ENCODE assay signal across 21 cellular contexts in genomic region chr2:16218161-16218560, GRCh38.
A peak's percentile ranks its signal among the peaks of the same experiment; 100 is the strongest.
DNase-seq lines count a peak whose midpoint lies in the region; TF ChIP-seq lines count a peak whose summit lies in the region.
"Had no signal": no experiment of that assay in that cellular context is flagged by ENCODE, and none has a peak within 500 bp of the region (broad histone marks: within the 10 kb centered on the region; RNA-seq: fewer than 3 reads in every experiment).

No MANE protein-coding gene starts in this region.

- no peak for TF ChIP-seq CTCF in BE2C (IDR thresholded peaks at IDR 0.05; ENCODE audit: low read depth, low read length)
- no peak for TF ChIP-seq CTCF in KMS-11 (conservative IDR thresholded peaks at IDR 0.05; ENCODE audit: low read depth, low read length)

- H3K4me1 ChIP-seq in BE2C (peaks cover 17% of the 10 kb centered on the region), KMS-11 (ENCODE audit: low read depth, poor library complexity, severe bottlenecking) (peaks cover 7% of the 10 kb centered on the region)
- H3K4me1 ChIP-seq: A549; BLaER1; BLaER1 treated with 17β-estradiol and CSF1 and Interleukin-3, amounts not matched to agents 10 nM and 100 nM; Caco-2 had no signal

- H4K20me1 ChIP-seq in KMS-11 (ENCODE audit: insufficient read depth) = no peaks in the 10 kb centered on the region
- H4K20me1 ChIP-seq: BLaER1; BLaER1 treated with 17β-estradiol and CSF1 and Interleukin-3, amounts not matched to agents 10 nM and 100 nM had no signal

- H3K36me3 ChIP-seq in BE2C (no peaks in the 10 kb centered on the region), KMS-11 (ENCODE audit: insufficient read depth) (no peaks in the 10 kb centered on the region)
- H3K36me3 ChIP-seq: BLaER1; BLaER1 treated with 17β-estradiol and CSF1 and Interleukin-3, amounts not matched to agents 10 nM and 100 nM had no signal

- H3K9ac ChIP-seq in KMS-11 = no peak overlapping the region
- H3K9ac ChIP-seq: BLaER1; BLaER1 treated with 17β-estradiol and CSF1 and Interleukin-3, amounts not matched to agents 10 nM and 100 nM had no signal

- peak; percentile 97 for DNase-seq in BE2C
- DNase-seq in NCI-H510A treated with DMSO at 0.1 percent for 48 hours (lab: John Stamatoyannopoulos, UW) = no peak
- DNase-seq in DMS 273 treated with DMSO at 0.1 percent for 48 hours (lab: John Stamatoyannopoulos, UW) = no peak
- DNase-seq: 8988T; CD4-positive, alpha-beta memory T cell; CD4-positive, alpha-beta T cell; CD8-positive, alpha-beta memory T cell; CD8-positive, alpha-beta T cell; COR-L47; DMS153; DMS79; DMS79 treated with DMSO at 0.1 percent for 48 hours; DND-41; EL had no signal

- H3K27ac ChIP-seq in KMS-11 = no peak overlapping the region
- H3K27ac ChIP-seq: 22Rv1; A549; BLaER1; BLaER1 treated with 17β-estradiol and CSF1 and Interleukin-3, amounts not matched to agents 10 nM and 100 nM; C4-2B had no signal

- H3K79me2 ChIP-seq in KMS-11 (ENCODE audit: insufficient read depth, low read depth) = no peaks in the 10 kb centered on the region

- no peak overlapping the region for H3K4me3 ChIP-seq in BE2C (ENCODE audit: low read depth, low read length)
- H3K4me3 ChIP-seq in KMS-11 (IDR thresholded peaks at IDR 0.05; ENCODE audit: insufficient read depth, low read depth, low read length) = no peak overlapping the region
- H3K4me3 ChIP-seq: A549; BLaER1; BLaER1 treated with 17β-estradiol and CSF1 and Interleukin-3, amounts not matched to agents 10 nM and 100 nM had no signal

- peak overlapping the region; percentile 21; the same call in 1 of the 2 replicates for H2AFZ ChIP-seq in KMS-11 (ENCODE audit: low read depth)

- H3K9me3 ChIP-seq in BE2C = peaks cover 39% of the 10 kb centered on the region
- H3K9me3 ChIP-seq: A549; BLaER1; BLaER1 treated with 17β-estradiol and CSF1 and Interleukin-3, amounts not matched to agents 10 nM and 100 nM; Caco-2 had no signal

- H3K27me3 ChIP-seq in BE2C (no peaks in the 10 kb centered on the region), KMS-11 (ENCODE audit: insufficient read depth, low read depth) (no peaks in the 10 kb centered on the region)
- H3K27me3 ChIP-seq: BLaER1; BLaER1 treated with 17β-estradiol and CSF1 and Interleukin-3, amounts not matched to agents 10 nM and 100 nM had no signal

- H3K4me2 ChIP-seq in KMS-11 = no peak overlapping the region
- H3K4me2 ChIP-seq: A549; BLaER1; BLaER1 treated with 17β-estradiol and CSF1 and Interleukin-3, amounts not matched to agents 10 nM and 100 nM had no signal
